7 cellular contexts compared by ENCODE assay signal in the genomic region with DNA sequence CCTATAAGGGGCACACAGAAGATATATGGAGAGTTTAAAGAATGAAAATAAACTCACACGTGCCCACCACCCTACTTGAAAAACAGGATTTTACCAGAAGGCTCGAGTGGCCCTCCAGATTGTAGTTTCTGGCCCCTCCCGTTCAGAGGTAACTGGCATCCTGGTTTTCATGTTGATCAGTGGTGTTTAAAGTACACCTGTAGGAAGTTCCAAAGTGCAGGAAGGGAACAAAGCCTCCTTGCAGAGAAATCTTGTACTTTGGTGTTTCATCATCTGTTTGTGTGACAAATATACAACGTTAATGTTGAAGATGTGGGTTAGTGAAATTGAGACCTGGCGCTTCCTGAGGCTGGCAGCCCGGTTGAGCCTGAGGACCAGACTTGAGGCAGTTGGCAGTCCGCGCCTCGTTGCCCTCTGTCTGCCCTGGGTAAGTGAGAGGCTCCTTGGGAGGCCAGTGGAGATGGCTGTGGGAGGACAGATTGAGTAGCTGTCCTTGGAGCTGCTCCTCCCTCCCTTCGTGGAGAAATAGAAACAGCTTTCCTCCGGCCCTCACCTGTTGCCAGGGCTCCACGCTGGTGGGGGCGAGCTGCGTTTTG. TPM values are rescaled to one million over a fixed set of nuclear protein-coding genes. Genes with fewer than 3 reads are reported as not detected.
"Had no signal": no experiment of that assay in that cellular context is flagged by ENCODE, and none has a peak within 500 bp of the region (broad histone marks: within the 10 kb centered on the region; RNA-seq: fewer than 3 reads in every experiment).

No MANE protein-coding gene starts in this region.

RNA-seq across cellular contexts. Expression of gene CEMP1, which starts 19.2 kb away (rescaled TPM):
- total RNA-seq: ascending aorta; cardiac septum; cerebellum; esophagus muscularis mucosa; foreskin keratinocyte; glomerular endothelial cell; T-helper 2 cell treated with Interferon-gamma antibody and Interleukin-4, amounts not matched to agents 100 ng/mL and 5 ng/mL, for 36 hours had no signal
- polyA plus RNA-seq: foreskin keratinocyte had no signal
